ENCODE assay signal across 8 cellular contexts in the genomic region with DNA sequence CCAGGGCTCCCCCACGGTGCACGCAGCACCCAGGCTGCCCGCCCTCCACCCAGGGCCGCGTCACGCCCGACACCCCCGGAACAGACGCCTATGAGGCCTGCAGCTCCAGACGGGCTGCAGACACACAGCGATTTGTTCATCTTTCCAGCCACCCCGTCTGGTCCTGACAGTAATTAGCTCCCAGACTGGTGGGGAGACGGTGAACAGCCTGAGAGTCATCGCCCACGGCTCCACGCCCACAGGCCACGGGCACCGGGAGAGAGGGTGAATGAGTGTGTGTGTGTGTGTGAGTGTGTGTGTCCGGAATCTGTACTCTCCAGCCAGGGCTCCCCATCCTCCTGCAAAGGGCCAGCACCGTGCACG. TPM values are rescaled to one million over a fixed set of nuclear protein-coding genes. Genes with fewer than 3 reads are reported as not detected.
DNase-seq lines count a peak whose midpoint lies in the region; TF ChIP-seq lines count a peak whose summit lies in the region.

No MANE protein-coding gene starts in this region.

- H3K36me3 ChIP-seq in GM23248 (ENCODE audit: low read depth) (no peaks in the 10 kb centered on the region), skeletal muscle tissue (ENCODE audit: control insufficient read depth in 3 of 3, insufficient read depth in 3 of 3, low read length in 3 of 3) (no peaks in the 10 kb centered on the region)

- DNase-seq in GM23248 (peak; percentile 97), fibroblast of the aortic adventitia (ENCODE audit: low read depth) (peak; percentile 61), SK-N-DZ (ENCODE audit: low spot score) (no peak), NCI-H128 (lab: John Stamatoyannopoulos, UW; ENCODE audit: unreplicated experiment) (no peak), NCI-H524 (lab: John Stamatoyannopoulos, UW) (no peak), NCI-H2196 treated with DMSO at 0.1 percent for 48 hours (lab: John Stamatoyannopoulos, UW; ENCODE audit: unreplicated experiment) (no peak)

- H3K9ac ChIP-seq in GM23248 (peak overlapping the region; percentile 90), skeletal muscle tissue (ENCODE audit: low read depth in 1 of 3, low read length in 3 of 3) (peak overlapping the region in 2 of 3 donors; percentile 82 to 85)

- peaks cover 24% of the 10 kb centered on the region for H3K4me1 ChIP-seq in GM23248 (ENCODE audit: insufficient read depth)
- H3K4me1 ChIP-seq in skeletal muscle tissue (ENCODE audit: control insufficient read depth in 3 of 3, insufficient read depth in 3 of 3, low read length in 3 of 3) = peaks cover 39 to 58% (median 47%) of the 10 kb centered on the region in 3 donors

- H3K4me2 ChIP-seq in GM23248 (ENCODE audit: unreplicated experiment) = peak overlapping the region; percentile 55

- H3K4me3 ChIP-seq in GM23248 = peak overlapping the region; percentile 69
- H3K4me3 ChIP-seq in fibroblast of the aortic adventitia (ENCODE audit: low read depth, low read length) = peak overlapping the region; percentile 68
- H3K4me3 ChIP-seq in skeletal muscle tissue (ENCODE audit: low read length in 3 of 3) = peak overlapping the region; percentile 52 to 76 (median 75)

- no peaks in the 10 kb centered on the region for H3K79me2 ChIP-seq in GM23248 (ENCODE audit: insufficient read depth)

- WGBS in GM23248 (ENCODE audit: low coverage in 1 of 2, low lambda C conversion rate in 2 of 2, missing lambda C conversion rate in 2 of 2), 2 experiments = 3 to 6% methylated on average over 21 of the region's 21 CpGs

- TF ChIP-seq CTCF in VCaP (conservative IDR thresholded peaks at IDR 0.05) (no peak), fibroblast of the aortic adventitia (IDR thresholded peaks at IDR 0.05; ENCODE audit: insufficient read depth, low read length) (no peak)

- H3F3A ChIP-seq in GM23248 (ENCODE audit: insufficient read depth) = peaks cover 39% of the 10 kb centered on the region

- H3K27ac ChIP-seq in GM23248 = peak overlapping the region; percentile 96
- H3K27ac ChIP-seq in VCaP = peak overlapping the region; percentile 71
- peak overlapping the region; percentile 96 for H3K27ac ChIP-seq in skeletal muscle tissue (ENCODE audit: low read depth, low read length)

- no peaks in the 10 kb centered on the region for H4K20me1 ChIP-seq in GM23248 (ENCODE audit: insufficient read depth)

- in situ Hi-C loops in GM23248 (cut with MboI) = no loop called here

- H2AFZ ChIP-seq in GM23248 = no peak overlapping the region

- H3K9me3 ChIP-seq in GM23248 (ENCODE audit: low read depth) (no peaks in the 10 kb centered on the region), skeletal muscle tissue (ENCODE audit: control insufficient read depth in 3 of 3, low read length in 3 of 3) (no peaks in the 10 kb centered on the region)

- no peaks in the 10 kb centered on the region for H3K9me2 ChIP-seq in GM23248 (ENCODE audit: insufficient read depth)

- no peaks in the 10 kb centered on the region for H3K27me3 ChIP-seq in GM23248 (replicated peaks; ENCODE audit: insufficient read depth)
- H3K27me3 ChIP-seq in skeletal muscle tissue (ENCODE audit: control insufficient read depth in 3 of 3, insufficient read depth in 3 of 3, low read length in 3 of 3) = no peaks in the 10 kb centered on the region

RNA-seq across cellular contexts. Expression of gene GADD45B, which starts 18.1 kb away (rescaled TPM):
- 89.7 TPM in 2 replicates for total RNA-seq in GM23248 (2014; rRNA removed; shearing (Covaris generic))
- polyA plus RNA-seq in GM23248 (2016; fragmentation: Nextera tagmentation; extraction: Ambion mirVana) = 95.0 and 96.1 TPM in 2 replicates
- total RNA-seq in fibroblast of the aortic adventitia (ENCODE audit: low replicate concordance) (14.3 and 14.8 TPM in 2 replicates), skeletal muscle tissue (5.7 TPM)
- polyA plus RNA-seq in SK-N-DZ (2014; cell fraction: cytosol; rRNA removed) = 0.32 TPM in 1 of 2 replicates, not detected in the other
- polyA plus RNA-seq in SK-N-DZ (2014; cell fraction: nucleus; rRNA removed) = not detected in 2 replicates

RNA-seq across cellular contexts. Expression of gene LMNB2, which starts 37.3 kb away (rescaled TPM):
- total RNA-seq in GM23248 (2014; rRNA removed; shearing (Covaris generic)) = 93.7 and 119 TPM in 2 replicates
- 25.2 and 25.9 TPM in 2 replicates for polyA plus RNA-seq in GM23248 (2016; fragmentation: Nextera tagmentation; extraction: Ambion mirVana)
- total RNA-seq in fibroblast of the aortic adventitia (ENCODE audit: low replicate concordance) = 16.7 and 68.1 TPM in 2 replicates
- 52.7 TPM for total RNA-seq in skeletal muscle tissue
- polyA plus RNA-seq in SK-N-DZ (2014; cell fraction: cytosol; rRNA removed) = 86.8 and 135 TPM in 2 replicates
- 69.3 and 77.1 TPM in 2 replicates for polyA plus RNA-seq in SK-N-DZ (2014; cell fraction: nucleus; rRNA removed)

Comparison
In these comparisons a context has a peak if more than half of its experiments do, and no peak if none do; other contexts are left out.
1. DNase-seq: peak in GM23248 (single experiment) and fibroblast of the aortic adventitia (single experiment); none in SK-N-DZ (single experiment), NCI-H128 (single experiment), NCI-H524 (0 of 2) and NCI-H2196 treated with DMSO at 0.1 percent for 48 hours (single experiment).
2. Peak in every context shown above with its lines, with median percentiles within 50 percentile points of each other: H3K27ac ChIP-seq and H3K4me3 ChIP-seq.